Comparison of ENCODE assay signal across 8 cellular contexts in genomic region chr3:196518999-196519737, GRCh38. TPM values are rescaled to one million over a fixed set of nuclear protein-coding genes. Genes with fewer than 3 reads are reported as not detected.
A peak's percentile ranks its signal among the peaks of the same experiment; 100 is the strongest.
DNase-seq lines count a peak whose midpoint lies in the region; ATAC-seq, FAIRE-seq and TF ChIP-seq lines count a peak whose summit lies in the region.

No MANE protein-coding gene starts in this region.

- H3K9me3 ChIP-seq in IMR-90 (ENCODE audit: control insufficient read depth, insufficient read depth, low read length) (peaks cover 31% of the 10 kb centered on the region), astrocyte (ENCODE audit: insufficient read depth, low read depth, low read length) (peaks cover 27% of the 10 kb centered on the region)

- dilution Hi-C loops in IMR-90 (cut with HindIII; ENCODE audit: low sequenced_read_pairs, unreplicated experiment): no loop called here

- H3K4me2 ChIP-seq in IMR-90 (ENCODE audit: low read depth, low read length) (no peak overlapping the region), astrocyte (ENCODE audit: low read length) (no peak overlapping the region)

- BruUV-seq in IMR-90 (replicated peaks; lab: Mats Ljungman, UMichigan): no TSS peak

- no peak overlapping the region for H3K18ac ChIP-seq in IMR-90 (ENCODE audit: low read depth, low read length)

- H4K5ac ChIP-seq in IMR-90 (ENCODE audit: low read depth, low read length): no peak overlapping the region

- DNase-seq in DMS153 (lab: John Stamatoyannopoulos, UW) (peak; percentile 38), IMR-90 (peak; percentile 73), SKM-1 treated with dmso at 0.1 percent for 144 hours (lab: John Stamatoyannopoulos, UW; ENCODE audit: unreplicated experiment) (peak; percentile 61), astrocyte (ENCODE audit: low read depth) (peak; percentile 25), iris pigment epithelial cell (ENCODE audit: low read depth) (peak; percentile 56)
- DNase-seq in stimulated activated CD8-positive, alpha-beta memory T cell treated with anti-CD3 and anti-CD28 coated beads, Interleukin-4, amount 100 ng/mL, for 48 hours: peak; percentile 83

- H3K36me3 ChIP-seq in IMR-90 (ENCODE audit: control insufficient read depth, insufficient read depth, low read length) (no peaks in the 10 kb centered on the region), astrocyte (ENCODE audit: insufficient read depth, low read length) (no peaks in the 10 kb centered on the region)

- H3K27ac Mint-ChIP-seq in astrocyte (ENCODE audit: unreplicated experiment): no peak overlapping the region
- no peak overlapping the region for H3K27ac Mint-ChIP-seq in stimulated activated memory B cell treated with anti-CD40 and anti-IgM and Interleukin-4, amounts not matched to agents 10 μg/mL and 1 μg/mL and 100 μg/mL, for 72 hours

- H3K9me1 ChIP-seq in IMR-90 (ENCODE audit: insufficient read depth, low read length): no peaks in the 10 kb centered on the region; the same call in 1 of the 2 replicates

- H3K14ac ChIP-seq in IMR-90 (replicated peaks; ENCODE audit: low read depth, low read length): no peak overlapping the region

- FAIRE-seq in astrocyte (lab: Jason Lieb, UNC): no peak

- peak; percentile 86 for TF ChIP-seq RAD21 in IMR-90 (IDR thresholded peaks at IDR 0.05; ENCODE audit: low read length)

- no peaks in the 10 kb centered on the region for H3K27me3 ChIP-seq in IMR-90 (ENCODE audit: control insufficient read depth, insufficient read depth, low read length)
- H3K27me3 ChIP-seq in astrocyte (ENCODE audit: insufficient read depth, low read length): no peaks in the 10 kb centered on the region

- H3K27ac ChIP-seq in IMR-90 (ENCODE audit: insufficient read depth, low read length) (no peak overlapping the region), astrocyte (ENCODE audit: low read depth, low read length) (no peak overlapping the region)

- no peaks in the 10 kb centered on the region for H3K79me2 ChIP-seq in astrocyte (ENCODE audit: insufficient read depth, low read length)

- CTCF ChIA-PET in IMR-90 (lab: Yijun Ruan, JAX): interaction anchor here (1.5 kb wide), 1 partner anchor 10 kb away, joined by 6 read pairs; no protein-coding TSS in a partner anchor

- H3K4me3 Mint-ChIP-seq in astrocyte (ENCODE audit: unreplicated experiment): no peak overlapping the region
- no peak overlapping the region for H3K4me3 Mint-ChIP-seq in stimulated activated memory B cell treated with anti-CD40 and anti-IgM and Interleukin-4, amounts not matched to agents 10 μg/mL and 1 μg/mL and 100 μg/mL, for 72 hours

- H3K4me1 Mint-ChIP-seq in astrocyte (ENCODE audit: low read depth, unreplicated experiment): peaks cover under 1% of the 10 kb centered on the region
- H3K4me1 Mint-ChIP-seq in stimulated activated memory B cell treated with anti-CD40 and anti-IgM and Interleukin-4, amounts not matched to agents 10 μg/mL and 1 μg/mL and 100 μg/mL, for 72 hours: no peaks in the 10 kb centered on the region

- no peaks in the 10 kb centered on the region for H3K79me1 ChIP-seq in IMR-90 (ENCODE audit: low read depth in 1 of 2, low read length in 2 of 2)

- no peak overlapping the region for H3K56ac ChIP-seq in IMR-90 (ENCODE audit: extremely low read depth, insufficient read depth, low read length)

- intact Hi-C loops in IMR-90 (cut with micrococcal nuclease): loop anchor here (1.0 to 5.0 kb wide), 3 partner anchors 266 to 492 kb away; partner anchors contain the start of gene TFRC

- H2AFZ ChIP-seq in IMR-90 (replicated peaks; ENCODE audit: low read length, poor library complexity) (peak overlapping the region; percentile 43), astrocyte (ENCODE audit: low read depth, low read length) (no peak overlapping the region)

- in situ Hi-C loops in IMR-90 (cut with MboI; ENCODE audit: low sequenced_read_pairs): loop anchor here (10.0 kb wide), 1 partner anchor 444 kb away; no protein-coding TSS in a partner anchor

- no peak overlapping the region for H2BK20ac ChIP-seq in IMR-90 (ENCODE audit: low read depth, low read length)

- H3K36me3 Mint-ChIP-seq in astrocyte (ENCODE audit: low read depth, unreplicated experiment): peaks cover 3% of the 10 kb centered on the region
- H3K36me3 Mint-ChIP-seq in stimulated activated memory B cell treated with anti-CD40 and anti-IgM and Interleukin-4, amounts not matched to agents 10 μg/mL and 1 μg/mL and 100 μg/mL, for 72 hours: peaks cover 11% of the 10 kb centered on the region

- no peak overlapping the region for H2AK9ac ChIP-seq in IMR-90 (replicated peaks; ENCODE audit: low read depth, low read length, poor library complexity)

- H2BK5ac ChIP-seq in IMR-90 (ENCODE audit: low read depth, low read length, poor library complexity, severe bottlenecking): no peak overlapping the region

- no peak overlapping the region for H2BK120ac ChIP-seq in IMR-90 (ENCODE audit: low read depth, low read length)

- H3K4ac ChIP-seq in IMR-90 (ENCODE audit: low read depth, low read length): no peak overlapping the region

- TF ChIP-seq CTCF in IMR-90 (conservative IDR thresholded peaks at IDR 0.05; ENCODE audit: low read depth, low read length) (peak; percentile 74), astrocyte (IDR thresholded peaks at IDR 0.05; ENCODE audit: insufficient read depth, low read depth, low read length) (peak; percentile 48)

- H3K4me3 ChIP-seq in IMR-90 (ENCODE audit: insufficient read depth, low read depth, low read length): no peak overlapping the region
- no peak overlapping the region for H3K4me3 ChIP-seq in astrocyte (ENCODE audit: insufficient read depth, low read depth, low read length)

- H3K27me3 Mint-ChIP-seq in astrocyte (ENCODE audit: low read depth, unreplicated experiment): no peaks in the 10 kb centered on the region
- peaks cover 14% of the 10 kb centered on the region for H3K27me3 Mint-ChIP-seq in stimulated activated memory B cell treated with anti-CD40 and anti-IgM and Interleukin-4, amounts not matched to agents 10 μg/mL and 1 μg/mL and 100 μg/mL, for 72 hours

- no peak overlapping the region for H4K91ac ChIP-seq in IMR-90 (ENCODE audit: insufficient read depth, low read depth, low read length)

- ATAC-seq in IMR-90 (ENCODE audit: low read depth) (peak; percentile 83), HG02938 (IDR thresholded peaks at IDR 0.05; ENCODE audit: unreplicated experiment) (no peak)
- ATAC-seq in stimulated activated memory B cell treated with anti-CD40 and anti-IgM and Interleukin-4, amounts not matched to agents 10 μg/mL and 1 μg/mL and 100 μg/mL, for 72 hours: no peak

- TF ChIP-seq POLR2A in IMR-90 (IDR thresholded peaks at IDR 0.05; ENCODE audit: low read depth, low read length): no peak

- no peak overlapping the region for H2BK15ac ChIP-seq in IMR-90 (ENCODE audit: low read depth, low read length)

- H3K9ac ChIP-seq in IMR-90 (ENCODE audit: low read depth, low read length) (no peak overlapping the region), astrocyte (ENCODE audit: low read length) (no peak overlapping the region)

- H3K23ac ChIP-seq in IMR-90 (ENCODE audit: low read depth, low read length): no peak overlapping the region

- H2AK5ac ChIP-seq in IMR-90 (ENCODE audit: low read depth, low read length): no peak overlapping the region

- peaks cover 25% of the 10 kb centered on the region for H3K9me3 Mint-ChIP-seq in astrocyte (ENCODE audit: unreplicated experiment)
- peaks cover 36% of the 10 kb centered on the region for H3K9me3 Mint-ChIP-seq in stimulated activated memory B cell treated with anti-CD40 and anti-IgM and Interleukin-4, amounts not matched to agents 10 μg/mL and 1 μg/mL and 100 μg/mL, for 72 hours

- POLR2A ChIA-PET in IMR-90 (lab: Charles Lee; ENCODE audit: unreplicated experiment): no interaction called here

- H4K8ac ChIP-seq in IMR-90 (ENCODE audit: low read depth in 2 of 2, low read length in 2 of 2): no peak overlapping the region

- no peaks in the 10 kb centered on the region for H4K20me1 ChIP-seq in IMR-90 (ENCODE audit: insufficient read depth, low read length)
- H4K20me1 ChIP-seq in astrocyte (ENCODE audit: insufficient read depth, low read length): no peaks in the 10 kb centered on the region

- WGBS in IMR-90 (ENCODE audit: extremely low coverage in 2 of 2, insufficient read length in 1 of 2), 2 experiments: 13% methylated on average over 3 of the region's 12 CpGs; no CpG with 5 or more reads in 1 of the 2 experiments

- H3K4me1 ChIP-seq in IMR-90 (ENCODE audit: control insufficient read depth, insufficient read depth, low read length) (no peaks in the 10 kb centered on the region), astrocyte (ENCODE audit: insufficient read depth, low read length) (peaks cover 2% of the 10 kb centered on the region)

TF ChIP-seq in IMR-90, 13 proteins besides CTCF, POLR2A, EP300 and RAD21 (continues in another document):
- TF ChIP-seq CHD1 (IDR thresholded peaks at IDR 0.05; ENCODE audit: low read depth, low read length): no peak
- TF ChIP-seq BHLHE40 (IDR thresholded peaks at IDR 0.05; ENCODE audit: low read depth, low read length): no peak
- no peak for TF ChIP-seq MXI1 (IDR thresholded peaks at IDR 0.05; ENCODE audit: borderline replicate concordance, low read depth, low read length)
- no peak for TF ChIP-seq RCOR1 (IDR thresholded peaks at IDR 0.05; ENCODE audit: insufficient replicate concordance, low read length)

RNA-seq across cellular contexts. Expression of gene SMCO1, which starts 4.0 kb away (rescaled TPM):
- total RNA-seq in IMR-90 (2012; rRNA removed) (not detected in 2 replicates), astrocyte (not detected in 2 replicates)
- polyA plus RNA-seq in IMR-90 (2012; rRNA removed): not detected in 2 replicates
- not detected in 2 replicates for polyA plus RNA-seq in IMR-90 (2012; cell fraction: cytosol; rRNA removed)
- 0.03 TPM in 1 of 2 replicates, not detected in the other for polyA plus RNA-seq in IMR-90 (2012; cell fraction: nucleus; rRNA removed; ENCODE audit: low replicate concordance)

RNA-seq across cellular contexts. Expression of gene RNF168, which starts 15.6 kb away (rescaled TPM):
- total RNA-seq in IMR-90 (2012; rRNA removed) (15.2 and 18.1 TPM in 2 replicates), astrocyte (18.0 and 18.3 TPM in 2 replicates)
- polyA plus RNA-seq in IMR-90 (2012; rRNA removed): 2.5 TPM in 2 replicates
- polyA plus RNA-seq in IMR-90 (2012; cell fraction: cytosol; rRNA removed): 0.81 and 1.3 TPM in 2 replicates
- polyA plus RNA-seq in IMR-90 (2012; cell fraction: nucleus; rRNA removed; ENCODE audit: low replicate concordance): 1.3 and 3.3 TPM in 2 replicates

RNA-seq across cellular contexts. Expression of gene WDR53, which starts 49.2 kb away (rescaled TPM):
- 5.7 and 6.4 TPM in 2 replicates for total RNA-seq in IMR-90 (2012; rRNA removed)
- 5.3 and 5.9 TPM in 2 replicates for polyA plus RNA-seq in IMR-90 (2012; rRNA removed)
- 1.1 and 3.2 TPM in 2 replicates for polyA plus RNA-seq in IMR-90 (2012; cell fraction: cytosol; rRNA removed)
- polyA plus RNA-seq in IMR-90 (2012; cell fraction: nucleus; rRNA removed; ENCODE audit: low replicate concordance): 0.75 and 3.9 TPM in 2 replicates
- total RNA-seq in astrocyte: 11.0 and 13.3 TPM in 2 replicates

RNA-seq across cellular contexts. Expression of gene FBXO45, which starts 49.3 kb away (rescaled TPM):
- total RNA-seq in IMR-90 (2012; rRNA removed) (5.0 and 11.7 TPM in 2 replicates), astrocyte (10.4 and 11.3 TPM in 2 replicates)
- 3.1 and 3.8 TPM in 2 replicates for polyA plus RNA-seq in IMR-90 (2012; rRNA removed)
- polyA plus RNA-seq in IMR-90 (2012; cell fraction: cytosol; rRNA removed): 0.70 and 0.81 TPM in 2 replicates
- polyA plus RNA-seq in IMR-90 (2012; cell fraction: nucleus; rRNA removed; ENCODE audit: low replicate concordance): 0.33 and 0.91 TPM in 2 replicates

Comparison
In these comparisons a context has a peak if more than half of its experiments do, and no peak if none do; other contexts are left out.
1. DNase-seq: peak in every context shown above with its lines; median percentile 83 in stimulated activated CD8-positive, alpha-beta memory T cell treated with anti-CD3 and anti-CD28 coated beads, Interleukin-4, amount 100 ng/mL, for 48 hours; 73 in IMR-90; 61 in SKM-1 treated with dmso at 0.1 percent for 144 hours; 56 in iris pigment epithelial cell; 38 in DMS153; 25 in astrocyte.